In genomic region chr6:15662246-15663056, GRCh38 we compare ENCODE assay signal across 1 cellular context.
TF ChIP-seq lines count a peak whose summit lies in the region.

TSS of gene DTNBP1 (minus strand) at chr6:15663028. CDS start at chr6:15662869, 159 bp downstream.

TF ChIP-seq in WTC11, 78 proteins besides CTCF, POLR2A, EP300 and RAD21 (continued from another document):
- TF ChIP-seq ATF2 (CRISPR knock-in tag; IDR thresholded peaks at IDR 0.05; ENCODE audit: borderline replicate concordance, low read depth) (no peak), KAT7 (CRISPR knock-in tag; IDR thresholded peaks at IDR 0.05; ENCODE audit: borderline replicate concordance) (peak; percentile 96), JUN (CRISPR knock-in tag; IDR thresholded peaks at IDR 0.05) (no peak), NR2C2 (CRISPR knock-in tag; IDR thresholded peaks at IDR 0.05) (no peak), ATF1 (CRISPR knock-in tag; IDR thresholded peaks at IDR 0.05) (0 out of 2 replicates have a peak, but pooled peaks have one; percentile 32), NFATC4 (CRISPR knock-in tag; IDR thresholded peaks at IDR 0.05) (no peak), ZNF423 (CRISPR knock-in tag; IDR thresholded peaks at IDR 0.05) (0 out of 2 replicates have a peak, but pooled peaks have one; percentile 52), ETV6 (CRISPR knock-in tag; IDR thresholded peaks at IDR 0.05) (peak; percentile 71), ZBTB21 (CRISPR knock-in tag; IDR thresholded peaks at IDR 0.05; ENCODE audit: borderline replicate concordance) (no peak; the same call in 1 of the 2 replicates), ELF4 (CRISPR knock-in tag; IDR thresholded peaks at IDR 0.05; ENCODE audit: low read depth) (peak; percentile 28; the same call in 1 of the 2 replicates), OVOL2 (CRISPR knock-in tag; IDR thresholded peaks at IDR 0.05; ENCODE audit: borderline replicate concordance) (no peak), STAT6 (CRISPR knock-in tag; conservative IDR thresholded peaks at IDR 0.05; ENCODE audit: low read depth) (no peak), ZNF281 (CRISPR knock-in tag; IDR thresholded peaks at IDR 0.05) (no peak), ZNF219 (CRISPR knock-in tag; IDR thresholded peaks at IDR 0.05; ENCODE audit: borderline replicate concordance) (no peak), E2F4 (CRISPR knock-in tag; IDR thresholded peaks at IDR 0.05; ENCODE audit: borderline replicate concordance, low read depth) (peak; percentile 41; the same call in 1 of the 2 replicates), CREB1 (CRISPR knock-in tag; IDR thresholded peaks at IDR 0.05) (no peak), CBFB (CRISPR knock-in tag; IDR thresholded peaks at IDR 0.05; ENCODE audit: low read depth) (no peak), ZNF425 (CRISPR knock-in tag; conservative IDR thresholded peaks at IDR 0.05) (no peak), TP53 (CRISPR knock-in tag; IDR thresholded peaks at IDR 0.05) (no peak), MAX (CRISPR knock-in tag; IDR thresholded peaks at IDR 0.05) (peak; percentile 86), NR3C1 (CRISPR knock-in tag; conservative IDR thresholded peaks at IDR 0.05; ENCODE audit: low read depth) (no peak), ATF3 (CRISPR knock-in tag; conservative IDR thresholded peaks at IDR 0.05) (0 out of 2 replicates have a peak, but pooled peaks have one; percentile 7), ZNF416 (CRISPR knock-in tag; IDR thresholded peaks at IDR 0.05) (no peak), TEAD1 (CRISPR knock-in tag; IDR thresholded peaks at IDR 0.05) (0 out of 2 replicates have a peak, but pooled peaks have one; percentile 18), GRHL2 (CRISPR knock-in tag; IDR thresholded peaks at IDR 0.05; ENCODE audit: insufficient replicate concordance, severe bottlenecking) (no peak), E2F1 (CRISPR knock-in tag; IDR thresholded peaks at IDR 0.05) (no peak), ESRRA (CRISPR knock-in tag; IDR thresholded peaks at IDR 0.05; ENCODE audit: borderline replicate concordance) (0 out of 2 replicates have a peak, but pooled peaks have one; percentile 13), ZNF671 (CRISPR knock-in tag; IDR thresholded peaks at IDR 0.05) (no peak), NFE2L1 (CRISPR knock-in tag; IDR thresholded peaks at IDR 0.05) (peak; percentile 75; the same call in 1 of the 2 replicates)
TF ChIP-seq in WTC11: peak in this region for 27.
